10 cellular contexts compared by ENCODE assay signal in genomic region chr1:998051-998821, GRCh38. TPM values are rescaled to one million over a fixed set of nuclear protein-coding genes. Genes with fewer than 3 reads are reported as not detected.
DNase-seq lines count a peak whose midpoint lies in the region; ATAC-seq and TF ChIP-seq lines count a peak whose summit lies in the region.
"Had no signal": no experiment of that assay in that cellular context is flagged by ENCODE, and none has a peak within 500 bp of the region (broad histone marks: within the 10 kb centered on the region; RNA-seq: fewer than 3 reads in every experiment).

No MANE protein-coding gene starts in this region.

- WGBS in right cardiac atrium: 42% methylated on average over 81 of the region's 82 CpGs

- DNase-seq in right cardiac atrium (peak; percentile 30 to 77 (median 69)), skeletal muscle cell (ENCODE audit: low read depth) (no peak), RWPE1 (ENCODE audit: low spot score) (no peak), NCI-H146 treated with DMSO at 0.1 percent for 48 hours (lab: John Stamatoyannopoulos, UW; ENCODE audit: unreplicated experiment) (no peak)
- no peak for DNase-seq in activated CD4-positive, alpha-beta T cell treated with anti-CD3 and anti-CD28 coated beads, Interleukin-2, amount 50 U/mL, for 4 hours
- no peak for DNase-seq in activated CD4-positive, alpha-beta memory T cell treated with anti-CD3 and anti-CD28 coated beads for 36 hours
- DNase-seq: occipital lobe had no signal

- H3K9me3 ChIP-seq in ES-I3 (ENCODE audit: control insufficient read depth, insufficient read depth, low read length) (no peaks in the 10 kb centered on the region), right cardiac atrium (ENCODE audit: control insufficient read depth, low read length) (no peaks in the 10 kb centered on the region)

- peaks cover 30% of the 10 kb centered on the region for H3K27me3 Mint-ChIP-seq in activated CD4-positive, alpha-beta memory T cell treated with anti-CD3 and anti-CD28 coated beads for 36 hours

- peak overlapping the region; percentile 48; the same call in 1 of the 2 replicates for H3K9ac ChIP-seq in ES-I3 (ENCODE audit: low read depth, low read length)

- H3K4me1 ChIP-seq in ES-I3 (ENCODE audit: insufficient read depth, low read length): peaks cover 6% of the 10 kb centered on the region; the same call in 1 of the 2 replicates
- no peaks in the 10 kb centered on the region for H3K4me1 ChIP-seq in right cardiac atrium (ENCODE audit: control insufficient read depth, insufficient read depth, low read length)

- no peaks in the 10 kb centered on the region for H3K9me3 Mint-ChIP-seq in activated CD4-positive, alpha-beta memory T cell treated with anti-CD3 and anti-CD28 coated beads for 36 hours
- H3K9me3 Mint-ChIP-seq: activated T-helper 17 cell treated with anti-CD3 and anti-CD28 coated beads, Interleukin-2, amount 50 U/mL, for 72 hours had no signal

- POLR2A ChIA-PET in RWPE1 (lab: Yijun Ruan, JAX; ENCODE audit: low non-redundant PET): no interaction called here
- POLR2A ChIA-PET in activated CD4-positive, alpha-beta memory T cell treated with anti-CD3 and anti-CD28 coated beads for 36 hours (lab: Charles Lee): no interaction called here

- H3K27me3 ChIP-seq in right cardiac atrium (ENCODE audit: control insufficient read depth, insufficient read depth): no peaks in the 10 kb centered on the region

- no peaks in the 10 kb centered on the region for H3K36me3 Mint-ChIP-seq in activated CD4-positive, alpha-beta memory T cell treated with anti-CD3 and anti-CD28 coated beads for 36 hours

- no peak for TF ChIP-seq CTCF in VCaP (conservative IDR thresholded peaks at IDR 0.05)
- TF ChIP-seq CTCF in RWPE1 (conservative IDR thresholded peaks at IDR 0.05; ENCODE audit: low read depth): no peak

- no peak for ATAC-seq in right cardiac atrium

- H3K27ac Mint-ChIP-seq in activated CD4-positive, alpha-beta memory T cell treated with anti-CD3 and anti-CD28 coated beads for 36 hours: no peak overlapping the region
- H3K27ac Mint-ChIP-seq: activated T-helper 17 cell treated with anti-CD3 and anti-CD28 coated beads, Interleukin-2, amount 50 U/mL, for 72 hours had no signal

- no peak overlapping the region for H3K4me3 Mint-ChIP-seq in activated CD4-positive, alpha-beta memory T cell treated with anti-CD3 and anti-CD28 coated beads for 36 hours

- no peaks in the 10 kb centered on the region for H3K36me3 ChIP-seq in ES-I3 (ENCODE audit: insufficient read depth, low read length)

- peaks cover 7% of the 10 kb centered on the region for H3K4me1 Mint-ChIP-seq in activated CD4-positive, alpha-beta memory T cell treated with anti-CD3 and anti-CD28 coated beads for 36 hours (ENCODE audit: low read depth)
- H3K4me1 Mint-ChIP-seq: activated T-helper 17 cell treated with anti-CD3 and anti-CD28 coated beads, Interleukin-2, amount 50 U/mL, for 72 hours had no signal

- peak overlapping the region; percentile 95 for H3K27ac ChIP-seq in VCaP
- H3K27ac ChIP-seq in right cardiac atrium (ENCODE audit: low read length): no peak overlapping the region
- H3K27ac ChIP-seq in RWPE1: no peak overlapping the region

- H3K4me3 ChIP-seq in right cardiac atrium (ENCODE audit: low read length): peak overlapping the region; percentile 60
- H3K4me3 ChIP-seq in skeletal muscle cell (ENCODE audit: low read depth, low read length): peak overlapping the region; percentile 9

- intact Hi-C loops in right cardiac atrium (cut with DNase I): loop anchor here in 1 of 4 donors (2.0 kb wide), 1 partner anchor 13 kb away; no protein-coding TSS in a partner anchor
- intact Hi-C loops in activated CD4-positive, alpha-beta memory T cell treated with anti-CD3 and anti-CD28 coated beads for 36 hours (cut with micrococcal nuclease): no loop called here

- CTCF ChIA-PET in RWPE1 (lab: Yijun Ruan, JAX): interaction anchor here (0.6 to 1.8 kb wide), 4 partner anchors 12 to 294 kb away, joined by 3 to 11 read pairs (median 6); no protein-coding TSS in a partner anchor
- CTCF ChIA-PET in activated CD4-positive, alpha-beta memory T cell treated with anti-CD3 and anti-CD28 coated beads for 36 hours (lab: Charles Lee): interaction anchor here (0.6 to 2.1 kb wide), 4 partner anchors 14 to 279 kb away, joined by 3 to 10 read pairs (median 4); no protein-coding TSS in a partner anchor

RNA-seq across cellular contexts. Expression of gene HES4, which starts 1.7 kb away (rescaled TPM):
- 10 to 100 TPM; 37.3 to 62.5 (median 38.6) TPM for total RNA-seq in right cardiac atrium
- polyA plus RNA-seq in right cardiac atrium: 25.7 TPM
- 1 to 10 TPM; 1.7 to 2.0 TPM for total RNA-seq in activated CD4-positive, alpha-beta memory T cell treated with anti-CD3 and anti-CD28 coated beads for 36 hours

RNA-seq across cellular contexts. Expression of gene ISG15, which starts 15.1 kb away (rescaled TPM):
- 10 to 100 TPM; 16.1 to 36.4 (median 21.6) TPM for total RNA-seq in right cardiac atrium
- polyA plus RNA-seq in right cardiac atrium: 65.5 TPM
- 100 to 1,000 TPM in 1 of 2 experiments, 10 to 100 TPM in 1; 96.9 to 108 TPM for total RNA-seq in activated CD4-positive, alpha-beta memory T cell treated with anti-CD3 and anti-CD28 coated beads for 36 hours

RNA-seq across cellular contexts. Expression of gene PERM1, which starts 16.3 kb away (rescaled TPM):
- 10 to 100 TPM; 44.4 to 78.0 (median 57.4) TPM for total RNA-seq in right cardiac atrium
- 112 TPM for polyA plus RNA-seq in right cardiac atrium
- total RNA-seq in activated CD4-positive, alpha-beta memory T cell treated with anti-CD3 and anti-CD28 coated beads for 36 hours: not detected
- total RNA-seq: activated T-helper 17 cell treated with anti-CD3 and anti-CD28 coated beads, Interleukin-2, amount 50 U/mL, for 72 hours had no signal

RNA-seq across cellular contexts. Expression of gene AGRN, which starts 21.7 kb away (rescaled TPM):
- 10 to 100 TPM; 17.1 to 26.4 (median 21.4) TPM for total RNA-seq in right cardiac atrium
- polyA plus RNA-seq in right cardiac atrium: 12.0 TPM
- 10 to 100 TPM; 33.2 to 35.6 TPM for total RNA-seq in activated CD4-positive, alpha-beta memory T cell treated with anti-CD3 and anti-CD28 coated beads for 36 hours

RNA-seq across cellular contexts. Expression of gene PLEKHN1, which starts 32.0 kb away (rescaled TPM):
- total RNA-seq in right cardiac atrium: under 1 TPM in 1 of 4 donors, not detected in 3; 0.41 TPM
- polyA plus RNA-seq in right cardiac atrium: 0.14 TPM
- total RNA-seq in activated CD4-positive, alpha-beta memory T cell treated with anti-CD3 and anti-CD28 coated beads for 36 hours: 1 to 10 TPM; 5.8 to 6.0 TPM
- total RNA-seq: occipital lobe had no signal

Comparison
In these comparisons a context has a peak if more than half of its experiments do, and no peak if none do; other contexts are left out.
1. DNase-seq: peak in right cardiac atrium (3 of 3); none in skeletal muscle cell (single experiment), RWPE1 (single experiment), NCI-H146 treated with DMSO at 0.1 percent for 48 hours (single experiment), activated CD4-positive, alpha-beta T cell treated with anti-CD3 and anti-CD28 coated beads, Interleukin-2, amount 50 U/mL, for 4 hours (0 of 2) and activated CD4-positive, alpha-beta memory T cell treated with anti-CD3 and anti-CD28 coated beads for 36 hours (single experiment).
2. RNA of gene HES4, which starts 1.7 kb away (total RNA-seq): 37.3 to 62.5 TPM in right cardiac atrium; 1.7 to 2.0 TPM in activated CD4-positive, alpha-beta memory T cell treated with anti-CD3 and anti-CD28 coated beads for 36 hours; every median in the first group is over 10 times any median in the second.
3. RNA of gene PERM1, which starts 16.3 kb away (total RNA-seq): 44.4 to 78.0 TPM in right cardiac atrium; not detected in activated CD4-positive, alpha-beta memory T cell treated with anti-CD3 and anti-CD28 coated beads for 36 hours; every median in the first group is over 10 times any median in the second.